In genomic region chr2:94873362-94874276, GRCh38 we compare ENCODE assay signal across 1 cellular context.
TF ChIP-seq lines count a peak whose summit lies in the region.

No MANE protein-coding gene starts in this region.

TF ChIP-seq in SK-N-SH, 30 proteins besides CTCF, POLR2A, EP300 and RAD21 (continued from another document):
- TF ChIP-seq ZBTB33 (IDR thresholded peaks at IDR 0.05; ENCODE audit: borderline replicate concordance, low read depth), result no peak
- TF ChIP-seq MEF2A (IDR thresholded peaks at IDR 0.05; ENCODE audit: borderline replicate concordance, low read depth), result no peak
- no peak for TF ChIP-seq TCF12 (IDR thresholded peaks at IDR 0.05)
- no peak for TF ChIP-seq RXRA (IDR thresholded peaks at IDR 0.05; ENCODE audit: borderline replicate concordance, low read depth)
- no peak for TF ChIP-seq NRF1 (IDR thresholded peaks at IDR 0.05; ENCODE audit: low read depth, low read length)
- no peak for TF ChIP-seq PBX3 (IDR thresholded peaks at IDR 0.05)
- no peak for TF ChIP-seq NFIC (IDR thresholded peaks at IDR 0.05; ENCODE audit: borderline replicate concordance)
TF ChIP-seq in SK-N-SH: peak in this region for 0.
